In the genomic region with DNA sequence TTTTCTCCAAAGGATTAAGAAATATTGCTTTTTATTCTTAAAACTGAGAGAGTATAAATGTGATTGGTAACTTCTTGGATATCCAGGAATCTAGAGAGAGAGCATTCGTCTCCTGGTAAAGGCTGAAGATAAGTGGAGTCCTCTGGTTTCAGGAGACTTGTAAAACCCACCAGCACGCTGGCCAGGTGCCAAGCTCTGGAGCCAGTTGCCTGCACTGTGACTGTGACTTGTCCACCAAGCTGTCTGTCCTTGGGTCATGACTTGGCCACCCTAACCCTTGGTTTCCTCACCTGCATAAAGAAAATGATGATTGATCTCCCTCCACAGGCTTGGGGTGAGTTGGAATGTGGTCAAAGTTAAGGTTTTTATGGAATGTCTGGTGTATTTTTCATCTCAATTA, we compare ENCODE assay signal across 20 cellular contexts.
DNase-seq lines count a peak whose midpoint lies in the region; ATAC-seq, FAIRE-seq and TF ChIP-seq lines count a peak whose summit lies in the region.
"Had no signal": no experiment of that assay in that cellular context is flagged by ENCODE, and none has a peak within 500 bp of the region (broad histone marks: within the 10 kb centered on the region; RNA-seq: fewer than 3 reads in every experiment).

No MANE protein-coding gene starts in this region.

- no peak for TF ChIP-seq EP300 in K562 (IDR thresholded peaks at IDR 0.05; ENCODE audit: low read length)

- H4K91ac ChIP-seq in IMR-90 (ENCODE audit: insufficient read depth, low read depth, low read length), result peak overlapping the region; percentile 51

- H3K18ac ChIP-seq in IMR-90 (ENCODE audit: low read depth, low read length), result peak overlapping the region; percentile 55

- H3K79me1 ChIP-seq in IMR-90 (ENCODE audit: low read depth in 1 of 2, low read length in 2 of 2), result no peaks in the 10 kb centered on the region

- DNase-seq in NCI-H748 (lab: John Stamatoyannopoulos, UW; ENCODE audit: unreplicated experiment) (peak; percentile 5), NCI-H748 treated with DMSO at 0.1 percent for 48 hours (lab: John Stamatoyannopoulos, UW) (no peak), BE2C (peak; percentile 63), IMR-90 (no peak), K562 (ENCODE audit: extremely low read depth in 1 of 4, low spot score in 3 of 4) (peak in 1 of 4 experiments; percentile 1), dorsolateral prefrontal cortex (no peak)
- no peak for DNase-seq in activated CD4-positive, alpha-beta T cell treated with anti-CD3 and anti-CD28 coated beads, Interleukin-2, amount 50 U/mL, for 4 hours
- DNase-seq in activated CD4-positive, alpha-beta T cell treated with anti-CD3 and anti-CD28 coated beads for 1 hour, result no peak
- DNase-seq: CD8-positive, alpha-beta T cell; DND-41; HFFc6; NCI-H1105; NCI-H1694 treated with DMSO at 0.1 percent for 48 hours; NCI-H2107; NCI-H345; NCI-H526 treated with DMSO at 0.1 percent for 48 hours had no signal

- peak overlapping the region; percentile 67 for H2BK120ac ChIP-seq in IMR-90 (ENCODE audit: low read depth, low read length)

- no peak overlapping the region for H3K4me3 ChIP-seq in BE2C (ENCODE audit: low read depth, low read length)
- H3K4me3 ChIP-seq in IMR-90 (ENCODE audit: insufficient read depth, low read depth, low read length), result no peak overlapping the region
- no peak overlapping the region for H3K4me3 ChIP-seq in K562
- no peak overlapping the region for H3K4me3 ChIP-seq in dorsolateral prefrontal cortex
- H3K4me3 ChIP-seq: BLaER1, SJSA1 had no signal

- no peak for FAIRE-seq in K562 (lab: Jason Lieb, UNC)
- FAIRE-seq: A204.1, G401.6 had no signal

- peaks cover 14% of the 10 kb centered on the region for H3K9me1 ChIP-seq in IMR-90 (ENCODE audit: insufficient read depth, low read length)
- no peaks in the 10 kb centered on the region for H3K9me1 ChIP-seq in K562 (ENCODE audit: control insufficient read depth, insufficient read depth, low read length)

- H3K36me3 ChIP-seq in BE2C (no peaks in the 10 kb centered on the region), IMR-90 (ENCODE audit: control insufficient read depth, insufficient read depth, low read length) (no peaks in the 10 kb centered on the region), K562 (ENCODE audit: control insufficient read depth, insufficient read depth, low read length) (no peaks in the 10 kb centered on the region)
- H3K36me3 ChIP-seq: BLaER1, SJSA1 had no signal

- TF ChIP-seq CTCF in BE2C (IDR thresholded peaks at IDR 0.05; ENCODE audit: low read depth, low read length) (no peak), IMR-90 (conservative IDR thresholded peaks at IDR 0.05; ENCODE audit: low read depth, low read length) (no peak), K562 (IDR thresholded peaks at IDR 0.05 in 2 of 3, conservative IDR thresholded peaks at IDR 0.05 in 1 of 3; ENCODE audit: insufficient read depth in 2 of 3, low read depth in 1 of 3, low read length in 3 of 3) (no peak), dorsolateral prefrontal cortex (IDR thresholded peaks at IDR 0.05 in 54 of 56, conservative IDR thresholded peaks at IDR 0.05 in 2 of 56; ENCODE audit: low read depth in 1 of 56, partially characterized antibody in 56 of 56) (no peak)

- peak overlapping the region; percentile 89; the same call in 1 of the 2 replicates for H2AK5ac ChIP-seq in IMR-90 (ENCODE audit: low read depth, low read length)

- POLR2A ChIA-PET in IMR-90 (lab: Charles Lee; ENCODE audit: unreplicated experiment) (no interaction called here), K562 (lab: Yijun Ruan, JAX) (no interaction called here)

- H2BK5ac ChIP-seq in IMR-90 (ENCODE audit: low read depth, low read length, poor library complexity, severe bottlenecking), result no peak overlapping the region

- H2AFZ ChIP-seq in IMR-90 (replicated peaks; ENCODE audit: low read length, poor library complexity), result no peak overlapping the region
- no peak overlapping the region for H2AFZ ChIP-seq in K562 (ENCODE audit: low read depth, low read length)

- 0 out of 2 replicates have a peak overlapping the region, but pooled peaks have one; percentile 32 for H3K23ac ChIP-seq in IMR-90 (ENCODE audit: low read depth, low read length)

- peak overlapping the region; percentile 30; the same call in 1 of the 2 replicates for H4K5ac ChIP-seq in IMR-90 (ENCODE audit: low read depth, low read length)

- dilution Hi-C loops in IMR-90 (cut with HindIII; ENCODE audit: low sequenced_read_pairs, unreplicated experiment), result no loop called here

- no peak overlapping the region for H3K56ac ChIP-seq in IMR-90 (ENCODE audit: extremely low read depth, insufficient read depth, low read length)

- H4K8ac ChIP-seq in IMR-90 (ENCODE audit: low read depth in 2 of 2, low read length in 2 of 2), result peak overlapping the region in 1 of 2 experiments; percentile 51; a peak in 2 of 4 replicates

- in situ Hi-C loops in IMR-90 (cut with MboI; ENCODE audit: low sequenced_read_pairs) (no loop called here), K562 (cut with MboI) (no loop called here)

- TF ChIP-seq POLR2A in IMR-90 (IDR thresholded peaks at IDR 0.05; ENCODE audit: low read depth, low read length) (no peak), K562 (conservative IDR thresholded peaks at IDR 0.05) (no peak)

- no peak overlapping the region for H3K27ac ChIP-seq in IMR-90 (ENCODE audit: insufficient read depth, low read length)
- no peak overlapping the region for H3K27ac ChIP-seq in K562 (ENCODE audit: extremely low read depth, low read depth, low read length)
- H3K27ac ChIP-seq in dorsolateral prefrontal cortex, result no peak overlapping the region
- H3K27ac ChIP-seq: BLaER1, SJSA1 had no signal

- WGBS in IMR-90 (ENCODE audit: extremely low coverage in 2 of 2, insufficient read length in 1 of 2), 2 experiments, result 75% methylated on average over 2 of the region's 2 CpGs; no CpG with 5 or more reads in 1 of the 2 experiments
- WGBS in K562 (ENCODE audit: insufficient coverage, low coverage, missing lambda C conversion rate), result 0% methylated on average over 2 of the region's 2 CpGs

- TF ChIP-seq RAD21 in IMR-90 (IDR thresholded peaks at IDR 0.05; ENCODE audit: low read length), result no peak
- no peak for TF ChIP-seq RAD21 in K562 (CRISPR knock-in tag; conservative IDR thresholded peaks at IDR 0.05 in 1 of 2, IDR thresholded peaks at IDR 0.05 in 1 of 2)

- no TSS peak for BruUV-seq in IMR-90 (replicated peaks; lab: Mats Ljungman, UMichigan)
- BruUV-seq in K562 (replicated peaks; lab: Mats Ljungman, UMichigan), result no TSS peak

- H3K9ac ChIP-seq in IMR-90 (ENCODE audit: low read depth, low read length), result no peak overlapping the region
- H3K9ac ChIP-seq in K562 (ENCODE audit: insufficient read depth in 1 of 2, low read depth in 2 of 2, low read length in 2 of 2), result no peak overlapping the region
- H3K9ac ChIP-seq: BLaER1 had no signal

- H4K20me1 ChIP-seq in IMR-90 (ENCODE audit: insufficient read depth, low read length), result no peaks in the 10 kb centered on the region
- H4K20me1 ChIP-seq in K562 (replicated peaks; ENCODE audit: control insufficient read depth, insufficient read depth, low read length), result no peaks in the 10 kb centered on the region
- H4K20me1 ChIP-seq: BLaER1 had no signal

- H3K27me3 ChIP-seq in BE2C (no peaks in the 10 kb centered on the region), IMR-90 (ENCODE audit: control insufficient read depth, insufficient read depth, low read length) (no peaks in the 10 kb centered on the region), K562 (ENCODE audit: control insufficient read depth in 2 of 2, insufficient read depth in 2 of 2, low read length in 2 of 2) (no peaks in the 10 kb centered on the region), dorsolateral prefrontal cortex (peaks cover 0 to 2% (median 0%) of the 10 kb centered on the region in 45 donors)
- H3K27me3 ChIP-seq: BLaER1, SJSA1 had no signal

- ATAC-seq in IMR-90 (ENCODE audit: low read depth) (no peak), K562 (no peak)
- ATAC-seq: CD8-positive, alpha-beta T cell had no signal

- no peaks in the 10 kb centered on the region for H3K9me3 ChIP-seq in BE2C
- no peaks in the 10 kb centered on the region for H3K9me3 ChIP-seq in IMR-90 (ENCODE audit: control insufficient read depth, insufficient read depth, low read length)
- H3K9me3 ChIP-seq in K562 (replicated peaks; ENCODE audit: control insufficient read depth, insufficient read depth, low read depth, low read length), result no peaks in the 10 kb centered on the region
- H3K9me3 ChIP-seq: BLaER1, SJSA1 had no signal

- CTCF ChIA-PET in IMR-90 (lab: Yijun Ruan, JAX) (no interaction called here), K562 (lab: Yijun Ruan, JAX; ENCODE audit: low intra/inter-chr PET ratio) (no interaction called here)

- peak overlapping the region; percentile 41; the same call in 1 of the 2 replicates for H3K14ac ChIP-seq in IMR-90 (replicated peaks; ENCODE audit: low read depth, low read length)

- peak overlapping the region; percentile 66 for H2BK20ac ChIP-seq in IMR-90 (ENCODE audit: low read depth, low read length)

- peak overlapping the region; percentile 88; the same call in 2 of the 3 replicates for H2BK15ac ChIP-seq in IMR-90 (ENCODE audit: low read depth, low read length)

- no peaks in the 10 kb centered on the region for H3K79me2 ChIP-seq in K562 (ENCODE audit: control insufficient read depth, insufficient read depth, low read length)

- peak overlapping the region; percentile 84 for H3K4ac ChIP-seq in IMR-90 (ENCODE audit: low read depth, low read length)

- H2AK9ac ChIP-seq in IMR-90 (replicated peaks; ENCODE audit: low read depth, low read length, poor library complexity), result no peak overlapping the region

- intact Hi-C loops in IMR-90 (cut with micrococcal nuclease) (loop anchor here (2.0 kb wide), 1 partner anchor 79 kb away; no protein-coding TSS in a partner anchor), K562 (cut with micrococcal nuclease) (no loop called here), dorsolateral prefrontal cortex (cut with DNase I) (no loop called here)

- H3K4me1 ChIP-seq in BE2C (no peaks in the 10 kb centered on the region), IMR-90 (ENCODE audit: control insufficient read depth, insufficient read depth, low read length) (peaks cover 18% of the 10 kb centered on the region), K562 (replicated peaks in 1 of 2; ENCODE audit: control insufficient read depth in 2 of 2, insufficient read depth in 2 of 2, low read length in 2 of 2) (no peaks in the 10 kb centered on the region)
- H3K4me1 ChIP-seq: BLaER1 had no signal

- H3K4me2 ChIP-seq in IMR-90 (ENCODE audit: low read depth, low read length) (no peak overlapping the region), K562 (ENCODE audit: insufficient read depth, low read length) (no peak overlapping the region)
- H3K4me2 ChIP-seq: BLaER1 had no signal

TF ChIP-seq in IMR-90, 13 proteins besides CTCF, POLR2A, EP300 and RAD21 (continues in another document):
- TF ChIP-seq MAFK (IDR thresholded peaks at IDR 0.05; ENCODE audit: low read depth, low read length) (no peak), CHD1 (IDR thresholded peaks at IDR 0.05; ENCODE audit: low read depth, low read length) (no peak), RFX5 (IDR thresholded peaks at IDR 0.05; ENCODE audit: low read depth, low read length) (no peak)

Comparison
In these comparisons a context has a peak if more than half of its experiments do, and no peak if none do; other contexts are left out.
1. DNase-seq: peak in NCI-H748 (single experiment) and BE2C (single experiment); none in NCI-H748 treated with DMSO at 0.1 percent for 48 hours (single experiment), IMR-90 (single experiment), dorsolateral prefrontal cortex (0 of 10), activated CD4-positive, alpha-beta T cell treated with anti-CD3 and anti-CD28 coated beads, Interleukin-2, amount 50 U/mL, for 4 hours (0 of 2) and activated CD4-positive, alpha-beta T cell treated with anti-CD3 and anti-CD28 coated beads for 1 hour (single experiment).